In the genomic region with DNA sequence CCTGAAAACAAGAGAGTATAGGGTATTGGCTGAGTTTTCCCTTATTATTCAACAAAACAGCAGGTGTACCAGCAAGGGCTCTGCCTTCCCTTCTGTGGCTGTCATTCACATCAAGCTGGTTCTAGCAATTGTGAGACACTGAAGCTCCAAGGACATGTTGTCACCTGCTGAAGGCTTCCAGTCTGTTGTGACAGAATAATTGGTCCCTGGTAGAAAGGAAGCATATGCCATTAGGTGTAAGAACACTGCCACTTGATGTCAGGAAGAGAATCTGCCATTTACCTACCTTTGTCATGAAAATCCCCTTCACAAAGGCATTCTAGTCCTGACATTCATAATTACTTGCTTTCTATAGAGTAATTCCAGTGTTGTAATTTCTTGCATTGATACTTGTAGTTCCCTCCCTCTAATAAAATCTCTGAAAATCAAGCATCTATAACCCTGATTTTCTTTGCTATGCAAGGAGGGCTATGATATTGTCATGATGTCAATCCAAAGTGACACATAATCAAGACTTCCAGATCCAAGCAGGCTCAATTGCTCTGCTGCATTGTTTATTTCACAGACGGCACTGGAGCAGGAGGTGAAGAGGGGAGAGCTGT, we compare ENCODE assay signal across 31 cellular contexts.
DNase-seq lines count a peak whose midpoint lies in the region; TF ChIP-seq lines count a peak whose summit lies in the region.
"Had no signal": no experiment of that assay in that cellular context is flagged by ENCODE, and none has a peak within 500 bp of the region (broad histone marks: within the 10 kb centered on the region; RNA-seq: fewer than 3 reads in every experiment).

No MANE protein-coding gene starts in this region.

- no peaks in the 10 kb centered on the region for H3K4me1 ChIP-seq in mammary epithelial cell (ENCODE audit: insufficient read depth, low read length)

- CTCF ChIA-PET in mammary epithelial cell (lab: Charles Lee; ENCODE audit: low non-redundant PET) = no interaction called here

- dilution Hi-C loops in mammary epithelial cell (cut with HindIII; ENCODE audit: low sequenced_read_pairs) = loop anchor here (5.0 kb wide), 1 partner anchor 34 kb away; no protein-coding TSS in a partner anchor

- peaks cover 17% of the 10 kb centered on the region for H3K36me3 Mint-ChIP-seq in neural crest cell (ENCODE audit: low read depth)
- H3K36me3 Mint-ChIP-seq: activated CD4-positive, alpha-beta memory T cell treated with anti-CD3 and anti-CD28 coated beads for 36 hours; activated naive CD4-positive, alpha-beta T cell treated with anti-CD3 and anti-CD28 coated beads, Interleukin-2, amount 50 U/mL, for 72 hours; stimulated activated naive B cell treated with anti-CD40 and anti-IgM and Interleukin-4, amounts not matched to agents 10 μg/mL and 1 μg/mL and 100 μg/mL, for 72 hours had no signal

- H3K27ac Mint-ChIP-seq in neural crest cell (ENCODE audit: unreplicated experiment) = peak overlapping the region; percentile 48
- H3K27ac Mint-ChIP-seq: activated CD4-positive, alpha-beta memory T cell treated with anti-CD3 and anti-CD28 coated beads for 36 hours; activated naive CD4-positive, alpha-beta T cell treated with anti-CD3 and anti-CD28 coated beads, Interleukin-2, amount 50 U/mL, for 72 hours; activated T-helper 2 cell treated with anti-CD3 and anti-CD28 coated beads, Interferon-gamma antibody, Interleukin-2, Interleukin-4, amounts not matched to agents 10 μg/mL and 5 μg/mL and 100 μg/mL, durations not matched to agents 14 hours and 24 hours and 36 hours; stimulated activated naive B cell treated with anti-CD40 and anti-IgM and Interleukin-4, amounts not matched to agents 10 μg/mL and 1 μg/mL and 100 μg/mL, for 72 hours; T-helper 17 cell had no signal

- no peaks in the 10 kb centered on the region for H4K20me1 ChIP-seq in mammary epithelial cell (ENCODE audit: insufficient read depth, low read length)

- no peak overlapping the region for H3K4me3 Mint-ChIP-seq in neural crest cell
- H3K4me3 Mint-ChIP-seq: activated CD4-positive, alpha-beta memory T cell treated with anti-CD3 and anti-CD28 coated beads for 36 hours; stimulated activated naive B cell treated with anti-CD40 and anti-IgM and Interleukin-4, amounts not matched to agents 10 μg/mL and 1 μg/mL and 100 μg/mL, for 72 hours; T-helper 17 cell had no signal

- H3K27me3 ChIP-seq in mammary epithelial cell (ENCODE audit: insufficient read depth, low read length) = no peaks in the 10 kb centered on the region
- H3K27me3 ChIP-seq: heart right ventricle, MG63, neutrophil, sigmoid colon, upper lobe of left lung had no signal

- 100% methylated on average over 1 of the region's 1 CpG for WGBS in mammary epithelial cell (ENCODE audit: low coverage, missing lambda C conversion rate)

- peaks cover 6% of the 10 kb centered on the region for H3K9me3 Mint-ChIP-seq in neural crest cell
- H3K9me3 Mint-ChIP-seq: activated naive CD4-positive, alpha-beta T cell treated with anti-CD3 and anti-CD28 coated beads, Interleukin-2, amount 50 U/mL, for 72 hours; activated T-helper 2 cell treated with anti-CD3 and anti-CD28 coated beads, Interferon-gamma antibody, Interleukin-2, Interleukin-4, amounts not matched to agents 10 μg/mL and 5 μg/mL and 100 μg/mL, durations not matched to agents 14 hours and 24 hours and 36 hours had no signal

- TF ChIP-seq CTCF in neural crest cell (conservative IDR thresholded peaks at IDR 0.05) (no peak), mammary epithelial cell (conservative IDR thresholded peaks at IDR 0.05 in 1 of 2, IDR thresholded peaks at IDR 0.05 in 1 of 2; ENCODE audit: extremely low read depth in 1 of 2, insufficient read depth in 1 of 2, low read depth in 1 of 2, low read length in 2 of 2) (no peak)

- in situ Hi-C loops in mammary epithelial cell (cut with MboI; ENCODE audit: low sequenced_read_pairs in 2 of 2) = no loop called here

- no TSS peak for BruUV-seq in mammary epithelial cell (replicated peaks; lab: Mats Ljungman, UMichigan)

- no peaks in the 10 kb centered on the region for H3K79me2 ChIP-seq in mammary epithelial cell (ENCODE audit: insufficient read depth, low read length)

- H3K27me3 Mint-ChIP-seq in neural crest cell (ENCODE audit: low read depth) = no peaks in the 10 kb centered on the region
- H3K27me3 Mint-ChIP-seq: activated CD4-positive, alpha-beta memory T cell treated with anti-CD3 and anti-CD28 coated beads for 36 hours; T-helper 17 cell had no signal

- peaks cover 3% of the 10 kb centered on the region for H3K9me3 ChIP-seq in mammary epithelial cell (replicated peaks; ENCODE audit: insufficient read depth, low read length)
- H3K9me3 ChIP-seq: MG63, sigmoid colon, SK-N-SH had no signal

- DNase-seq in DMS153 (lab: John Stamatoyannopoulos, UW) (peak; percentile 42), DMS153 treated with DMSO at 0.1 percent for 48 hours (lab: John Stamatoyannopoulos, UW; ENCODE audit: unreplicated experiment) (no peak), NCI-H1436 (lab: John Stamatoyannopoulos, UW) (peak; percentile 30), NCI-H748 (lab: John Stamatoyannopoulos, UW; ENCODE audit: unreplicated experiment) (peak; percentile 71), neural crest cell (ENCODE audit: low read depth, low spot score) (no peak), SKM-1 (lab: John Stamatoyannopoulos, UW; ENCODE audit: unreplicated experiment) (no peak), mammary epithelial cell (no peak), hepatic stellate cell (ENCODE audit: low spot score) (no peak)
- DNase-seq: activated CD4-positive, alpha-beta memory T cell treated with anti-CD3 and anti-CD28 coated beads for 36 hours; activated CD4-positive, CD25-positive, alpha-beta regulatory T cell treated with anti-CD3 and anti-CD28 coated beads, Interleukin-2, amount 50 U/mL, for 72 hours; activated CD8-positive, alpha-beta memory T cell treated with anti-CD3 and anti-CD28 coated beads, Interleukin-2, amount 50 U/mL, for 48 hours; EL; GM23248; heart right ventricle; left colon; mesendoderm; MG63; NCI-H187; sigmoid colon; SK-N-SH; stimulated activated CD4-positive, alpha-beta T cell treated with anti-CD3 and anti-CD28 coated beads, Interleukin-15, amount 100 ng/mL, for 24 hours; stimulated activated naive B cell treated with anti-CD40 and anti-IgM and Interleukin-4, amounts not matched to agents 10 μg/mL and 1 μg/mL and 100 μg/mL, for 72 hours; T-helper 17 cell; upper lobe of left lung had no signal

- peaks cover 35% of the 10 kb centered on the region for H3K4me1 Mint-ChIP-seq in neural crest cell
- H3K4me1 Mint-ChIP-seq: stimulated activated naive B cell treated with anti-CD40 and anti-IgM and Interleukin-4, amounts not matched to agents 10 μg/mL and 1 μg/mL and 100 μg/mL, for 72 hours; T-helper 17 cell had no signal

- H3K9ac ChIP-seq in mammary epithelial cell (ENCODE audit: insufficient read depth, low read length) = no peak overlapping the region
- H3K9ac ChIP-seq: GM23248, SK-N-SH had no signal

- no peak overlapping the region for H2AFZ ChIP-seq in mammary epithelial cell (ENCODE audit: low read depth, low read length)
- H2AFZ ChIP-seq: GM23248 had no signal

- H3K4me2 ChIP-seq in mammary epithelial cell (ENCODE audit: insufficient read depth, low read depth, low read length) = no peak overlapping the region
- H3K4me2 ChIP-seq: SK-N-SH had no signal

- intact Hi-C loops in mammary epithelial cell (cut with micrococcal nuclease) = no loop called here

- H3K4me3 ChIP-seq in mammary epithelial cell (replicated peaks in 1 of 3; ENCODE audit: insufficient read depth in 1 of 3, low read depth in 2 of 3, low read length in 3 of 3) = no peak overlapping the region
- H3K4me3 ChIP-seq: GM23248, heart right ventricle, K562, MG63, sigmoid colon, upper lobe of left lung had no signal

- H3K27ac ChIP-seq in mammary epithelial cell (ENCODE audit: insufficient read depth, low read depth, low read length) = no peak overlapping the region
- H3K27ac ChIP-seq: 22Rv1, C4-2B, GM23248, neutrophil, RWPE1, sigmoid colon, upper lobe of left lung had no signal

- H3K36me3 ChIP-seq in mammary epithelial cell (ENCODE audit: insufficient read depth, low read length) = no peaks in the 10 kb centered on the region
- H3K36me3 ChIP-seq: MG63, neutrophil, sigmoid colon had no signal

Comparison
In these comparisons a context has a peak if more than half of its experiments do, and no peak if none do; other contexts are left out.
1. DNase-seq: peak in DMS153 (single experiment), NCI-H1436 (single experiment) and NCI-H748 (single experiment); none in DMS153 treated with DMSO at 0.1 percent for 48 hours (single experiment), neural crest cell (single experiment), SKM-1 (single experiment), mammary epithelial cell (single experiment) and hepatic stellate cell (single experiment).